Comparison of ENCODE assay signal across 8 cellular contexts in genomic region chr19:52188822-52189744, GRCh38. TPM values are rescaled to one million over a fixed set of nuclear protein-coding genes. Genes with fewer than 3 reads are reported as not detected.
DNase-seq lines count a peak whose midpoint lies in the region; ATAC-seq and TF ChIP-seq lines count a peak whose summit lies in the region.

No MANE protein-coding gene starts in this region.

- peak overlapping the region; percentile 74 to 88 for H4K8ac ChIP-seq in IMR-90 (ENCODE audit: low read depth in 2 of 2, low read length in 2 of 2)

- peak overlapping the region; percentile 49 for H3K4ac ChIP-seq in IMR-90 (ENCODE audit: low read depth, low read length)

- H3K36me3 ChIP-seq in IMR-90 (ENCODE audit: control insufficient read depth, insufficient read depth, low read length) (peaks cover 6% of the 10 kb centered on the region), heart right ventricle (peaks cover 0 to 19% (median 0%) of the 10 kb centered on the region in 9 donors), rectal smooth muscle tissue (ENCODE audit: control insufficient read depth, insufficient read depth, low read length) (peaks cover under 1% of the 10 kb centered on the region)

- in situ Hi-C loops in GM18951 (cut with MboI; ENCODE audit: low sequenced_read_pairs, unreplicated experiment) (no loop called here), IMR-90 (cut with MboI; ENCODE audit: low sequenced_read_pairs) (no loop called here)

- peak overlapping the region; percentile 20 for H2AK5ac ChIP-seq in IMR-90 (ENCODE audit: low read depth, low read length)

- H3K9me3 ChIP-seq in IMR-90 (ENCODE audit: control insufficient read depth, insufficient read depth, low read length) (no peaks in the 10 kb centered on the region), heart right ventricle (no peaks in the 10 kb centered on the region)

- POLR2A ChIA-PET in IMR-90 (lab: Charles Lee; ENCODE audit: unreplicated experiment), result interaction anchor here (0.6 kb wide), 2 partner anchors 8 to 526 kb away, joined by 3 to 4 read pairs; no protein-coding TSS in a partner anchor

- H3K23ac ChIP-seq in IMR-90 (ENCODE audit: low read depth, low read length), result peak overlapping the region; percentile 92

- H3K4me1 ChIP-seq in IMR-90 (ENCODE audit: control insufficient read depth, insufficient read depth, low read length) (peaks cover 6% of the 10 kb centered on the region; the same call in 1 of the 2 replicates), heart right ventricle (peaks cover 26 to 46% (median 42%) of the 10 kb centered on the region in 9 donors), rectal smooth muscle tissue (ENCODE audit: control insufficient read depth, insufficient read depth, low read length) (peaks cover 15% of the 10 kb centered on the region)

- TF ChIP-seq RAD21 in IMR-90 (IDR thresholded peaks at IDR 0.05; ENCODE audit: low read length), result no peak

- dilution Hi-C loops in IMR-90 (cut with HindIII; ENCODE audit: low sequenced_read_pairs, unreplicated experiment), result no loop called here

- H4K20me1 ChIP-seq in IMR-90 (ENCODE audit: insufficient read depth, low read length), result peaks cover 10% of the 10 kb centered on the region

- peak overlapping the region; percentile 74 for H3K56ac ChIP-seq in IMR-90 (ENCODE audit: extremely low read depth, insufficient read depth, low read length)

- DNase-seq in AG20443 (ENCODE audit: low spot score), result peak; percentile 97
- no peak for DNase-seq in IMR-90
- peak; percentile 5 for DNase-seq in activated T-helper 1 cell treated with Interleukin-2 at 50 U/mL for 16 hours (ENCODE audit: low read depth)
- DNase-seq in heart right ventricle, result peak in 1 of 2 donors; percentile 99
- no peak for DNase-seq in RPMI8226

- H4K5ac ChIP-seq in IMR-90 (ENCODE audit: low read depth, low read length), result peak overlapping the region; percentile 62

- H4K91ac ChIP-seq in IMR-90 (ENCODE audit: insufficient read depth, low read depth, low read length), result peak overlapping the region; percentile 19; the same call in 1 of the 2 replicates

- peak overlapping the region; percentile 56 for H2BK5ac ChIP-seq in IMR-90 (ENCODE audit: low read depth, low read length, poor library complexity, severe bottlenecking)

- peaks cover 0 to 27% of the 10 kb centered on the region in 2 experiments; a peak in 2 of 4 replicates for H3K79me1 ChIP-seq in IMR-90 (ENCODE audit: low read depth in 1 of 2, low read length in 2 of 2)

- peak overlapping the region; percentile 82 for H3K9ac ChIP-seq in IMR-90 (ENCODE audit: low read depth, low read length)
- H3K9ac ChIP-seq in rectal smooth muscle tissue (ENCODE audit: low read length), result peak overlapping the region; percentile 46

- H2AFZ ChIP-seq in IMR-90 (replicated peaks; ENCODE audit: low read length, poor library complexity), result peak overlapping the region; percentile 100

- intact Hi-C loops in IMR-90 (cut with micrococcal nuclease), result loop anchor here (1.0 to 2.0 kb wide), 3 partner anchors 18 to 50 kb away; partner anchors contain the start of genes ZNF616 and ZNF836
- intact Hi-C loops in heart right ventricle (cut with DNase I), result loop anchor here in 3 of 10 donors (1.0 to 5.0 kb wide), 2 partner anchors 47 to 49 kb away; no protein-coding TSS in a partner anchor

- no peak overlapping the region for H2BK20ac ChIP-seq in IMR-90 (ENCODE audit: low read depth, low read length)

- peak overlapping the region; percentile 84 for H3K27ac ChIP-seq in IMR-90 (ENCODE audit: insufficient read depth, low read length)
- peak overlapping the region; percentile 85 to 100 (median 92) for H3K27ac ChIP-seq in heart right ventricle
- H3K27ac ChIP-seq in rectal smooth muscle tissue (ENCODE audit: low read depth, low read length), result peak overlapping the region; percentile 90

- peak; percentile 75 for TF ChIP-seq POLR2A in GM18951 (IDR thresholded peaks at IDR 0.05; ENCODE audit: extremely low read depth, insufficient read depth, insufficient read length)
- TF ChIP-seq POLR2A in IMR-90 (IDR thresholded peaks at IDR 0.05; ENCODE audit: low read depth, low read length), result no peak

- H3K14ac ChIP-seq in IMR-90 (replicated peaks; ENCODE audit: low read depth, low read length), result peak overlapping the region; percentile 82

- H3K27me3 ChIP-seq in IMR-90 (ENCODE audit: control insufficient read depth, insufficient read depth, low read length) (no peaks in the 10 kb centered on the region), heart right ventricle (no peaks in the 10 kb centered on the region), rectal smooth muscle tissue (ENCODE audit: control insufficient read depth, insufficient read depth, low read length) (no peaks in the 10 kb centered on the region)

- ATAC-seq in IMR-90 (ENCODE audit: low read depth), result peak; percentile 0; the same call in 1 of the 2 replicates
- peak; percentile 9 to 39 (median 20) for ATAC-seq in heart right ventricle
- no peak for ATAC-seq in HG03039 (IDR thresholded peaks at IDR 0.05; ENCODE audit: unreplicated experiment)

- TF ChIP-seq CTCF in IMR-90 (conservative IDR thresholded peaks at IDR 0.05; ENCODE audit: low read depth, low read length), result no peak
- peak in 2 of 9 donors; percentile 14 to 27 for TF ChIP-seq CTCF in heart right ventricle (IDR thresholded peaks at IDR 0.05)

- 4% methylated on average over 21 of the region's 33 CpGs; no CpG with 5 or more reads in 1 of the 2 experiments for WGBS in IMR-90 (ENCODE audit: extremely low coverage in 2 of 2, insufficient read length in 1 of 2), 2 experiments
- 1 to 2% methylated on average over 33 of the region's 33 CpGs for WGBS in heart right ventricle, 2 donors

- no peak overlapping the region; the same call in 1 of the 2 replicates for H2BK120ac ChIP-seq in IMR-90 (ENCODE audit: low read depth, low read length)

- BruUV-seq in IMR-90 (replicated peaks; lab: Mats Ljungman, UMichigan), result TSS peak; percentile 83

- H3K4me2 ChIP-seq in IMR-90 (ENCODE audit: low read depth, low read length), result peak overlapping the region; percentile 75

- no peaks in the 10 kb centered on the region for H3K9me1 ChIP-seq in IMR-90 (ENCODE audit: insufficient read depth, low read length)

- H3K4me3 ChIP-seq in IMR-90 (ENCODE audit: insufficient read depth, low read depth, low read length), result peak overlapping the region; percentile 17
- H3K4me3 ChIP-seq in heart right ventricle, result peak overlapping the region; percentile 37 to 94 (median 57)
- peak overlapping the region; percentile 61 for H3K4me3 ChIP-seq in rectal smooth muscle tissue (ENCODE audit: low read length)

- peak overlapping the region; percentile 10; the same call in 1 of the 3 replicates for H2BK15ac ChIP-seq in IMR-90 (ENCODE audit: low read depth, low read length)

- peak overlapping the region; percentile 14 for H3K18ac ChIP-seq in IMR-90 (ENCODE audit: low read depth, low read length)

- CTCF ChIA-PET in IMR-90 (lab: Yijun Ruan, JAX), result interaction anchor here (0.8 kb wide), 1 partner anchor 48 kb away, joined by 3 read pairs; no protein-coding TSS in a partner anchor

- H2AK9ac ChIP-seq in IMR-90 (replicated peaks; ENCODE audit: low read depth, low read length, poor library complexity), result peak overlapping the region; percentile 33

TF ChIP-seq in IMR-90, 13 proteins besides CTCF, POLR2A, EP300 and RAD21:
- TF ChIP-seq MXI1 (IDR thresholded peaks at IDR 0.05; ENCODE audit: borderline replicate concordance, low read depth, low read length) (no peak), FOS (IDR thresholded peaks at IDR 0.05; ENCODE audit: low read depth, low read length) (no peak), BHLHE40 (IDR thresholded peaks at IDR 0.05; ENCODE audit: low read depth, low read length) (no peak), CHD1 (IDR thresholded peaks at IDR 0.05; ENCODE audit: low read depth, low read length) (no peak), MAZ (IDR thresholded peaks at IDR 0.05; ENCODE audit: borderline replicate concordance, low read depth, low read length) (no peak), RCOR1 (IDR thresholded peaks at IDR 0.05; ENCODE audit: insufficient replicate concordance, low read length) (peak; percentile 21)
- TF ChIP-seq, protein P1, sequence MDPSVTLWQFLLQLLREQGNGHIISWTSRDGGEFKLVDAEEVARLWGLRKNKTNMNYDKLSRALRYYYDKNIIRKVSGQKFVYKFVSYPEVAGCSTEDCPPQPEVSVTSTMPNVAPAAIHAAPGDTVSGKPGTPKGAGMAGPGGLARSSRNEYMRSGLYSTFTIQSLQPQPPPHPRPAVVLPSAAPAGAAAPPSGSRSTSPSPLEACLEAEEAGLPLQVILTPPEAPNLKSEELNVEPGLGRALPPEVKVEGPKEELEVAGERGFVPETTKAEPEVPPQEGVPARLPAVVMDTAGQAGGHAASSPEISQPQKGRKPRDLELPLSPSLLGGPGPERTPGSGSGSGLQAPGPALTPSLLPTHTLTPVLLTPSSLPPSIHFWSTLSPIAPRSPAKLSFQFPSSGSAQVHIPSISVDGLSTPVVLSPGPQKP (IDR thresholded peaks at IDR 0.05; ENCODE audit: borderline replicate concordance, low read depth, low read length), result no peak

RNA-seq across cellular contexts. Expression of gene PPP2R1A, which starts 0.8 kb away (rescaled TPM):
- total RNA-seq in IMR-90 (2012; rRNA removed) (137 and 173 TPM in 2 replicates), heart right ventricle (100 to 1,000 TPM; 337 to 469 (median 401) TPM)
- polyA plus RNA-seq in IMR-90 (2012; rRNA removed) (250 and 292 TPM in 2 replicates), heart right ventricle (100 to 1,000 TPM; 238 to 438 TPM)
- 251 and 446 TPM in 2 replicates for polyA plus RNA-seq in IMR-90 (2012; cell fraction: cytosol; rRNA removed)
- 89.3 and 214 TPM in 2 replicates for polyA plus RNA-seq in IMR-90 (2012; cell fraction: nucleus; rRNA removed; ENCODE audit: low replicate concordance)

RNA-seq across cellular contexts. Expression of gene ZNF836, which starts 17.7 kb away (rescaled TPM):
- total RNA-seq in IMR-90 (2012; rRNA removed) (4.1 and 5.0 TPM in 2 replicates), heart right ventricle (10 to 100 TPM in 1 of 10 donors, 1 to 10 TPM in 9; 5.1 to 10.6 (median 7.1) TPM)
- polyA plus RNA-seq in IMR-90 (2012; rRNA removed) (1.1 and 1.4 TPM in 2 replicates), heart right ventricle (1 to 10 TPM; 2.3 to 6.1 TPM)
- 0.76 and 1.3 TPM in 2 replicates for polyA plus RNA-seq in IMR-90 (2012; cell fraction: cytosol; rRNA removed)
- polyA plus RNA-seq in IMR-90 (2012; cell fraction: nucleus; rRNA removed; ENCODE audit: low replicate concordance), result 1.2 and 2.9 TPM in 2 replicates

RNA-seq across cellular contexts. Expression of gene ZNF616, which starts 49.3 kb away (rescaled TPM):
- 13.3 and 13.6 TPM in 2 replicates for total RNA-seq in IMR-90 (2012; rRNA removed)
- 2.0 and 2.8 TPM in 2 replicates for polyA plus RNA-seq in IMR-90 (2012; rRNA removed)
- 0.66 and 0.70 TPM in 2 replicates for polyA plus RNA-seq in IMR-90 (2012; cell fraction: cytosol; rRNA removed)
- polyA plus RNA-seq in IMR-90 (2012; cell fraction: nucleus; rRNA removed; ENCODE audit: low replicate concordance), result 0.42 and 2.2 TPM in 2 replicates
- total RNA-seq in heart right ventricle, result 1 to 10 TPM; 4.9 to 8.0 (median 6.5) TPM
- polyA plus RNA-seq in heart right ventricle, result 1 to 10 TPM; 1.6 to 2.2 TPM

Comparison
In these comparisons a context has a peak if more than half of its experiments do, and no peak if none do; other contexts are left out.
1. DNase-seq: peak in AG20443 (single experiment) and activated T-helper 1 cell treated with Interleukin-2 at 50 U/mL for 16 hours (single experiment); none in IMR-90 (single experiment) and RPMI8226 (single experiment).
2. Peak in every context shown above with its lines, with median percentiles within 50 percentile points of each other: H3K27ac ChIP-seq and H3K4me3 ChIP-seq.